Comparison of ENCODE assay signal across 13 cellular contexts in genomic region chr19:1183543-1184172, GRCh38. TPM values are rescaled to one million over a fixed set of nuclear protein-coding genes. Genes with fewer than 3 reads are reported as not detected.
DNase-seq lines count a peak whose midpoint lies in the region; ATAC-seq, FAIRE-seq and TF ChIP-seq lines count a peak whose summit lies in the region.
"Had no signal": no experiment of that assay in that cellular context is flagged by ENCODE, and none has a peak within 500 bp of the region (broad histone marks: within the 10 kb centered on the region; RNA-seq: fewer than 3 reads in every experiment).

No MANE protein-coding gene starts in this region.

- no peaks in the 10 kb centered on the region for H3K79me2 ChIP-seq in endothelial cell of umbilical vein (ENCODE audit: control insufficient read depth, insufficient read depth, low read length)

- H3K4me3 ChIP-seq in endothelial cell of umbilical vein (replicated peaks in 1 of 3; ENCODE audit: insufficient read depth in 1 of 3, low read depth in 1 of 3, low read length in 3 of 3) = no peak overlapping the region
- H3K4me3 ChIP-seq in small intestine (ENCODE audit: low read depth in 1 of 2, low read length in 2 of 2) = no peak overlapping the region
- H3K4me3 ChIP-seq in CD8-positive, alpha-beta T cell (ENCODE audit: low read depth, low read length) = no peak overlapping the region

- H3K27me3 Mint-ChIP-seq in CD8-positive, alpha-beta T cell (ENCODE audit: low read depth) = peaks cover 6% of the 10 kb centered on the region

- H3K36me3 ChIP-seq in endothelial cell of umbilical vein (ENCODE audit: control insufficient read depth in 2 of 2, extremely low read depth in 1 of 2, insufficient read depth in 2 of 2, low read length in 2 of 2) (no peaks in the 10 kb centered on the region), small intestine (ENCODE audit: control insufficient read depth in 2 of 2, insufficient read depth in 2 of 2, low read length in 2 of 2) (no peaks in the 10 kb centered on the region)
- H3K36me3 ChIP-seq in CD8-positive, alpha-beta T cell (ENCODE audit: insufficient read depth, low read length) = no peaks in the 10 kb centered on the region

- peaks cover 20% of the 10 kb centered on the region for H3K4me1 ChIP-seq in endothelial cell of umbilical vein (ENCODE audit: control insufficient read depth, extremely low read depth, insufficient read depth, low read length)
- H3K4me1 ChIP-seq in small intestine (ENCODE audit: control insufficient read depth in 2 of 2, insufficient read depth in 1 of 2, low read depth in 1 of 2, low read length in 1 of 2) = peaks cover 0 to 1% of the 10 kb centered on the region in 2 donors
- H3K4me1 ChIP-seq in CD8-positive, alpha-beta T cell (ENCODE audit: insufficient read depth, low read length) = peaks cover 9% of the 10 kb centered on the region

- no peaks in the 10 kb centered on the region for H3K9me1 ChIP-seq in endothelial cell of umbilical vein (replicated peaks; ENCODE audit: control insufficient read depth, extremely low read depth, insufficient read depth, low read length)

- H3K36me3 Mint-ChIP-seq in CD8-positive, alpha-beta T cell = no peaks in the 10 kb centered on the region

- POLR2A ChIA-PET in endothelial cell of umbilical vein (lab: Charles Lee) = no interaction called here
- POLR2A ChIA-PET in CD8-positive, alpha-beta T cell (lab: Charles Lee) = no interaction called here

- H3K4me2 ChIP-seq in endothelial cell of umbilical vein (ENCODE audit: insufficient read depth, low read length) = peak overlapping the region; percentile 4

- peak overlapping the region; percentile 64 for H3K9ac ChIP-seq in endothelial cell of umbilical vein (replicated peaks; ENCODE audit: extremely low read depth, insufficient read depth, low read length)

- no peak overlapping the region for H3K27ac Mint-ChIP-seq in CD8-positive, alpha-beta T cell

- TF ChIP-seq CTCF in endothelial cell of umbilical vein (IDR thresholded peaks at IDR 0.05; ENCODE audit: extremely low read depth in 1 of 2, insufficient read depth in 1 of 2, low read depth in 1 of 2, low read length in 2 of 2) = no peak
- TF ChIP-seq CTCF in CD8-positive, alpha-beta T cell (IDR thresholded peaks at IDR 0.05) = no peak

- no peaks in the 10 kb centered on the region for H3K9me3 Mint-ChIP-seq in CD8-positive, alpha-beta T cell
- H3K9me3 Mint-ChIP-seq: neural crest cell had no signal

- peaks cover 6% of the 10 kb centered on the region for H3K4me1 Mint-ChIP-seq in CD8-positive, alpha-beta T cell (ENCODE audit: low read depth)

- no peak overlapping the region for H3K4me3 Mint-ChIP-seq in CD8-positive, alpha-beta T cell
- H3K4me3 Mint-ChIP-seq: neural crest cell had no signal

- H3K27ac ChIP-seq in endothelial cell of umbilical vein (ENCODE audit: insufficient read depth, low read depth, low read length) (peak overlapping the region; percentile 81), small intestine (ENCODE audit: low read depth in 1 of 2, low read length in 1 of 2) (peak overlapping the region in 1 of 2 donors; percentile 69), caudate nucleus (ENCODE audit: low read depth, low read length) (no peak overlapping the region)
- H3K27ac ChIP-seq in CD8-positive, alpha-beta T cell (ENCODE audit: low read depth, low read length) = no peak overlapping the region

- no peak for TF ChIP-seq POLR2A in endothelial cell of umbilical vein (IDR thresholded peaks at IDR 0.05; ENCODE audit: low read depth, low read length)

- intact Hi-C loops in endothelial cell of umbilical vein (cut with micrococcal nuclease) = loop anchor here (5.0 kb wide), 1 partner anchor 161 kb away; the partner anchor contains the start of genes RNU6-2 and TMEM259
- intact Hi-C loops in CD8-positive, alpha-beta T cell (cut with DNase I, micrococcal nuclease) = no loop called here

- CTCF ChIA-PET in endothelial cell of umbilical vein (lab: Charles Lee) = interaction anchor here (1.1 kb wide), 1 partner anchor 9 kb away, joined by 3 read pairs; no protein-coding TSS in a partner anchor
- CTCF ChIA-PET in CD8-positive, alpha-beta T cell (lab: Charles Lee) = no interaction called here

- peak; percentile 81 for FAIRE-seq in GM18507 (lab: Jason Lieb, UNC)
- peak; percentile 93 for FAIRE-seq in endothelial cell of umbilical vein (lab: Jason Lieb, UNC)
- FAIRE-seq in small intestine (lab: Jason Lieb, UNC) = no peak

- DNase-seq in GM18507 (ENCODE audit: extremely low spot score, insufficient read length, low read depth) (no peak), M059J (ENCODE audit: low read depth) (peak; percentile 98), endothelial cell of umbilical vein (ENCODE audit: low read depth, low spot score) (peak; percentile 48), small intestine (peak; percentile 87), caudate nucleus (lab: John Stamatoyannopoulos, UW) (no peak), epidermal melanocyte (ENCODE audit: insufficient read length, low spot score) (no peak)
- no peak for DNase-seq in CD8-positive, alpha-beta T cell
- DNase-seq: activated CD4-positive, CD25-positive, alpha-beta regulatory T cell; amygdala; foreskin fibroblast; NCI-H526 had no signal

- H4K20me1 ChIP-seq in endothelial cell of umbilical vein (replicated peaks; ENCODE audit: control insufficient read depth, extremely low read depth, insufficient read depth, low read length) = no peaks in the 10 kb centered on the region

- H3K27me3 ChIP-seq in endothelial cell of umbilical vein (ENCODE audit: control insufficient read depth in 2 of 2, insufficient read depth in 2 of 2, low read length in 2 of 2) (no peaks in the 10 kb centered on the region), small intestine (ENCODE audit: control insufficient read depth in 2 of 2, insufficient read depth in 2 of 2, low read length in 2 of 2) (no peaks in the 10 kb centered on the region)
- H3K27me3 ChIP-seq in CD8-positive, alpha-beta T cell (ENCODE audit: insufficient read depth, low read length) = no peaks in the 10 kb centered on the region

- dilution Hi-C loops in endothelial cell of umbilical vein (cut with MboI; ENCODE audit: extremely low pct_ligation_motif_present, low sequenced_read_pairs) = no loop called here

- 29 to 63% (median 35%) methylated on average over 18 to 19 of the region's 19 CpGs for WGBS in small intestine, 3 donors

- H3K9me3 ChIP-seq in endothelial cell of umbilical vein (replicated peaks; ENCODE audit: control insufficient read depth, insufficient read depth, low read length) (no peaks in the 10 kb centered on the region), small intestine (ENCODE audit: control insufficient read depth, low read depth) (no peaks in the 10 kb centered on the region)
- no peaks in the 10 kb centered on the region for H3K9me3 ChIP-seq in CD8-positive, alpha-beta T cell (ENCODE audit: low read length)

- BruUV-seq in endothelial cell of umbilical vein (replicated peaks; lab: Mats Ljungman, UMichigan) = no TSS peak

- H2AFZ ChIP-seq in endothelial cell of umbilical vein (ENCODE audit: low read depth, low read length) = peak overlapping the region; percentile 92

- no peak for ATAC-seq in CD8-positive, alpha-beta T cell
- no peak for ATAC-seq in GM21515 (IDR thresholded peaks at IDR 0.05; ENCODE audit: unreplicated experiment)

RNA-seq across cellular contexts. Expression of gene SBNO2, which starts 9.6 kb away (rescaled TPM):
- 9.3 and 17.4 TPM in 2 replicates for total RNA-seq in M059J (2014; rRNA removed; shearing (Covaris generic))
- 63.8 and 65.7 TPM in 2 replicates for total RNA-seq in endothelial cell of umbilical vein
- 31.4 and 35.8 TPM in 2 replicates for polyA plus RNA-seq in endothelial cell of umbilical vein
- polyA plus RNA-seq in endothelial cell of umbilical vein (2011; cell fraction: cytosol; rRNA removed) = 14.1 and 21.3 TPM in 2 replicates
- 94.3 and 110 TPM in 2 replicates for polyA plus RNA-seq in endothelial cell of umbilical vein (2011; cell fraction: nucleus; rRNA removed)
- 25.2 and 53.3 TPM in 2 replicates for polyA plus RNA-seq in endothelial cell of umbilical vein (2012)
- polyA minus RNA-seq in endothelial cell of umbilical vein = 27.1 and 39.2 TPM in 2 replicates
- 48.0 TPM for polyA minus RNA-seq in endothelial cell of umbilical vein (2011; cell fraction: cytosol; rRNA and poly(A)+ RNA removed)
- polyA minus RNA-seq in endothelial cell of umbilical vein (2011; cell fraction: nucleus; rRNA and poly(A)+ RNA removed) = 36.4 and 68.6 TPM in 2 replicates
- polyA plus RNA-seq in small intestine = 10 to 100 TPM; 19.7 to 32.1 (median 19.7) TPM
- total RNA-seq in CD8-positive, alpha-beta T cell = 100 to 1,000 TPM; 123 to 134 TPM

RNA-seq across cellular contexts. Expression of gene STK11, which starts 21.9 kb away (rescaled TPM):
- 31.5 and 71.6 TPM in 2 replicates for total RNA-seq in M059J (2014; rRNA removed; shearing (Covaris generic))
- total RNA-seq in endothelial cell of umbilical vein = 67.1 and 75.4 TPM in 2 replicates
- polyA plus RNA-seq in endothelial cell of umbilical vein = 39.4 and 48.3 TPM in 2 replicates
- polyA plus RNA-seq in endothelial cell of umbilical vein (2011; cell fraction: cytosol; rRNA removed) = 31.1 and 41.7 TPM in 2 replicates
- 90.6 and 99.9 TPM in 2 replicates for polyA plus RNA-seq in endothelial cell of umbilical vein (2011; cell fraction: nucleus; rRNA removed)
- 44.5 and 46.2 TPM in 2 replicates for polyA plus RNA-seq in endothelial cell of umbilical vein (2012)
- 32.9 and 34.4 TPM in 2 replicates for polyA minus RNA-seq in endothelial cell of umbilical vein
- polyA minus RNA-seq in endothelial cell of umbilical vein (2011; cell fraction: cytosol; rRNA and poly(A)+ RNA removed) = 1.1 TPM
- polyA minus RNA-seq in endothelial cell of umbilical vein (2011; cell fraction: nucleus; rRNA and poly(A)+ RNA removed) = 19.3 and 27.1 TPM in 2 replicates
- polyA plus RNA-seq in small intestine = 10 to 100 TPM; 65.8 to 86.2 (median 66.9) TPM
- 10 to 100 TPM; 38.0 to 43.4 TPM for total RNA-seq in CD8-positive, alpha-beta T cell

RNA-seq across cellular contexts. Expression of gene CBARP, which starts 54.1 kb away (rescaled TPM):
- total RNA-seq in M059J (2014; rRNA removed; shearing (Covaris generic)) = 0.44 and 4.4 TPM in 2 replicates
- total RNA-seq in endothelial cell of umbilical vein = 9.2 and 9.6 TPM in 2 replicates
- polyA plus RNA-seq in endothelial cell of umbilical vein = 3.5 and 4.4 TPM in 2 replicates
- polyA plus RNA-seq in endothelial cell of umbilical vein (2011; cell fraction: cytosol; rRNA removed) = 1.0 and 2.5 TPM in 2 replicates
- polyA plus RNA-seq in endothelial cell of umbilical vein (2011; cell fraction: nucleus; rRNA removed) = 6.4 and 6.5 TPM in 2 replicates
- 2.6 and 7.5 TPM in 2 replicates for polyA plus RNA-seq in endothelial cell of umbilical vein (2012)
- 0.70 and 1.6 TPM in 2 replicates for polyA minus RNA-seq in endothelial cell of umbilical vein
- 0.51 TPM for polyA minus RNA-seq in endothelial cell of umbilical vein (2011; cell fraction: cytosol; rRNA and poly(A)+ RNA removed)
- 1.4 and 3.3 TPM in 2 replicates for polyA minus RNA-seq in endothelial cell of umbilical vein (2011; cell fraction: nucleus; rRNA and poly(A)+ RNA removed)
- under 1 TPM in 1 of 3 donors, not detected in 2; 0.30 TPM for polyA plus RNA-seq in small intestine
- under 1 TPM; 0.49 to 0.67 TPM for total RNA-seq in CD8-positive, alpha-beta T cell

RNA-seq across cellular contexts. Expression of gene ATP5F1D, which starts 57.9 kb away (rescaled TPM):
- 45.0 and 69.8 TPM in 2 replicates for total RNA-seq in M059J (2014; rRNA removed; shearing (Covaris generic))
- 190 and 192 TPM in 2 replicates for total RNA-seq in endothelial cell of umbilical vein
- polyA plus RNA-seq in endothelial cell of umbilical vein = 167 and 236 TPM in 2 replicates
- 55.6 and 104 TPM in 2 replicates for polyA plus RNA-seq in endothelial cell of umbilical vein (2011; cell fraction: cytosol; rRNA removed)
- polyA plus RNA-seq in endothelial cell of umbilical vein (2011; cell fraction: nucleus; rRNA removed) = 31.6 and 37.8 TPM in 2 replicates
- 93.2 and 184 TPM in 2 replicates for polyA plus RNA-seq in endothelial cell of umbilical vein (2012)
- polyA minus RNA-seq in endothelial cell of umbilical vein = 27.5 and 56.7 TPM in 2 replicates
- polyA minus RNA-seq in endothelial cell of umbilical vein (2011; cell fraction: cytosol; rRNA and poly(A)+ RNA removed) = 231 TPM
- polyA minus RNA-seq in endothelial cell of umbilical vein (2011; cell fraction: nucleus; rRNA and poly(A)+ RNA removed) = 9.3 and 13.8 TPM in 2 replicates
- polyA plus RNA-seq in small intestine = 100 to 1,000 TPM; 310 to 823 (median 675) TPM
- 10 to 100 TPM; 86.2 to 96.3 TPM for total RNA-seq in CD8-positive, alpha-beta T cell

Comparison
In these comparisons a context has a peak if more than half of its experiments do, and no peak if none do; other contexts are left out.
1. DNase-seq: peak in M059J (single experiment), endothelial cell of umbilical vein (single experiment) and small intestine (single experiment); none in GM18507 (single experiment), caudate nucleus (0 of 61), CD8-positive, alpha-beta T cell (0 of 7) and epidermal melanocyte (single experiment).